Comparison of ENCODE assay signal across 1 cellular context in genomic region chr6:157977176-157977804, GRCh38.
TF ChIP-seq lines count a peak whose summit lies in the region.

No MANE protein-coding gene starts in this region.

TF ChIP-seq in K562, 482 proteins besides CTCF, POLR2A, EP300 and RAD21:
- peak; percentile 13; the same call in 1 of the 2 replicates for TF ChIP-seq POLR2G (IDR thresholded peaks at IDR 0.05; ENCODE audit: low read depth, low read length)
- no peak for TF ChIP-seq NBN (IDR thresholded peaks at IDR 0.05; ENCODE audit: low read depth)
- TF ChIP-seq SRF (CRISPR knock-in tag; IDR thresholded peaks at IDR 0.05) = no peak
- TF ChIP-seq RBFOX2 (IDR thresholded peaks at IDR 0.05; ENCODE audit: low read depth, low read length) = peak; percentile 39; the same call in 1 of the 2 replicates
